Comparison of ENCODE assay signal across 1 cellular context in genomic region chr5:131170540-131171275, GRCh38.
TF ChIP-seq lines count a peak whose summit lies in the region.

TSS of gene LYRM7 (plus strand) at chr5:131170944. CDS start at chr5:131171021, 77 bp downstream.

TF ChIP-seq in HepG2, 621 proteins besides CTCF, POLR2A, EP300 and RAD21 (continued from another document and continues in another):
- TF ChIP-seq, protein P1, sequence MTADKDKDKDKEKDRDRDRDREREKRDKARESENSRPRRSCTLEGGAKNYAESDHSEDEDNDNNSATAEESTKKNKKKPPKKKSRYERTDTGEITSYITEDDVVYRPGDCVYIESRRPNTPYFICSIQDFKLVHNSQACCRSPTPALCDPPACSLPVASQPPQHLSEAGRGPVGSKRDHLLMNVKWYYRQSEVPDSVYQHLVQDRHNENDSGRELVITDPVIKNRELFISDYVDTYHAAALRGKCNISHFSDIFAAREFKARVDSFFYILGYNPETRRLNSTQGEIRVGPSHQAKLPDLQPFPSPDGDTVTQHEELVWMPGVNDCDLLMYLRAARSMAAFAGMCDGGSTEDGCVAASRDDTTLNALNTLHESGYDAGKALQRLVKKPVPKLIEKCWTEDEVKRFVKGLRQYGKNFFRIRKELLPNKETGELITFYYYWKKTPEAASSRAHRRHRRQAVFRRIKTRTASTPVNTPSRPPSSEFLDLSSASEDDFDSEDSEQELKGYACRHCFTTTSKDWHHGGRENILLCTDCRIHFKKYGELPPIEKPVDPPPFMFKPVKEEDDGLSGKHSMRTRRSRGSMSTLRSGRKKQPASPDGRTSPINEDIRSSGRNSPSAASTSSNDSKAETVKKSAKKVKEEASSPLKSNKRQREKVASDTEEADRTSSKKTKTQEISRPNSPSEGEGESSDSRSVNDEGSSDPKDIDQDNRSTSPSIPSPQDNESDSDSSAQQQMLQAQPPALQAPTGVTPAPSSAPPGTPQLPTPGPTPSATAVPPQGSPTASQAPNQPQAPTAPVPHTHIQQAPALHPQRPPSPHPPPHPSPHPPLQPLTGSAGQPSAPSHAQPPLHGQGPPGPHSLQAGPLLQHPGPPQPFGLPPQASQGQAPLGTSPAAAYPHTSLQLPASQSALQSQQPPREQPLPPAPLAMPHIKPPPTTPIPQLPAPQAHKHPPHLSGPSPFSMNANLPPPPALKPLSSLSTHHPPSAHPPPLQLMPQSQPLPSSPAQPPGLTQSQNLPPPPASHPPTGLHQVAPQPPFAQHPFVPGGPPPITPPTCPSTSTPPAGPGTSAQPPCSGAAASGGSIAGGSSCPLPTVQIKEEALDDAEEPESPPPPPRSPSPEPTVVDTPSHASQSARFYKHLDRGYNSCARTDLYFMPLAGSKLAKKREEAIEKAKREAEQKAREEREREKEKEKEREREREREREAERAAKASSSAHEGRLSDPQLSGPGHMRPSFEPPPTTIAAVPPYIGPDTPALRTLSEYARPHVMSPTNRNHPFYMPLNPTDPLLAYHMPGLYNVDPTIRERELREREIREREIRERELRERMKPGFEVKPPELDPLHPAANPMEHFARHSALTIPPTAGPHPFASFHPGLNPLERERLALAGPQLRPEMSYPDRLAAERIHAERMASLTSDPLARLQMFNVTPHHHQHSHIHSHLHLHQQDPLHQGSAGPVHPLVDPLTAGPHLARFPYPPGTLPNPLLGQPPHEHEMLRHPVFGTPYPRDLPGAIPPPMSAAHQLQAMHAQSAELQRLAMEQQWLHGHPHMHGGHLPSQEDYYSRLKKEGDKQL (CRISPR knock-in tag; IDR thresholded peaks at IDR 0.05; ENCODE audit: low read depth): no peak
- 0 out of 2 replicates have a peak, but pooled peaks have one; percentile 11 for TF ChIP-seq HDAC2 (CRISPR knock-in tag; IDR thresholded peaks at IDR 0.05)
- no peak for TF ChIP-seq ZNF234 (CRISPR knock-in tag; conservative IDR thresholded peaks at IDR 0.05)
- no peak for TF ChIP-seq PLRG1 (conservative IDR thresholded peaks at IDR 0.05)
- TF ChIP-seq ZNF207 (IDR thresholded peaks at IDR 0.05; ENCODE audit: borderline replicate concordance): no peak
- no peak for TF ChIP-seq TOPORS (CRISPR knock-in tag; IDR thresholded peaks at IDR 0.05)
- no peak for TF ChIP-seq ZNF33B (CRISPR knock-in tag; IDR thresholded peaks at IDR 0.05)
- TF ChIP-seq, protein P2, sequence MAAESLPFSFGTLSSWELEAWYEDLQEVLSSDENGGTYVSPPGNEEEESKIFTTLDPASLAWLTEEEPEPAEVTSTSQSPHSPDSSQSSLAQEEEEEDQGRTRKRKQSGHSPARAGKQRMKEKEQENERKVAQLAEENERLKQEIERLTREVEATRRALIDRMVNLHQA (CRISPR knock-in tag; IDR thresholded peaks at IDR 0.05): no peak
- 0 out of 2 replicates have a peak, but pooled peaks have one; percentile 44 for TF ChIP-seq FOXC1 (CRISPR knock-in tag; IDR thresholded peaks at IDR 0.05; ENCODE audit: borderline replicate concordance)
- no peak for TF ChIP-seq ZNF225 (CRISPR knock-in tag; IDR thresholded peaks at IDR 0.05)
- TF ChIP-seq ZNF7 (CRISPR knock-in tag; IDR thresholded peaks at IDR 0.05): no peak
- no peak for TF ChIP-seq NR2F6 (IDR thresholded peaks at IDR 0.05)
- no peak for TF ChIP-seq NR2F6 (CRISPR knock-in tag; IDR thresholded peaks at IDR 0.05)
- TF ChIP-seq ZNF333 (CRISPR knock-in tag; IDR thresholded peaks at IDR 0.05; ENCODE audit: borderline replicate concordance): no peak
- no peak; the same call in 1 of the 2 replicates for TF ChIP-seq RFX1 (IDR thresholded peaks at IDR 0.05)
- TF ChIP-seq HCFC1 (IDR thresholded peaks at IDR 0.05; ENCODE audit: low read depth, low read length): peak; percentile 86
- TF ChIP-seq, protein P3, sequence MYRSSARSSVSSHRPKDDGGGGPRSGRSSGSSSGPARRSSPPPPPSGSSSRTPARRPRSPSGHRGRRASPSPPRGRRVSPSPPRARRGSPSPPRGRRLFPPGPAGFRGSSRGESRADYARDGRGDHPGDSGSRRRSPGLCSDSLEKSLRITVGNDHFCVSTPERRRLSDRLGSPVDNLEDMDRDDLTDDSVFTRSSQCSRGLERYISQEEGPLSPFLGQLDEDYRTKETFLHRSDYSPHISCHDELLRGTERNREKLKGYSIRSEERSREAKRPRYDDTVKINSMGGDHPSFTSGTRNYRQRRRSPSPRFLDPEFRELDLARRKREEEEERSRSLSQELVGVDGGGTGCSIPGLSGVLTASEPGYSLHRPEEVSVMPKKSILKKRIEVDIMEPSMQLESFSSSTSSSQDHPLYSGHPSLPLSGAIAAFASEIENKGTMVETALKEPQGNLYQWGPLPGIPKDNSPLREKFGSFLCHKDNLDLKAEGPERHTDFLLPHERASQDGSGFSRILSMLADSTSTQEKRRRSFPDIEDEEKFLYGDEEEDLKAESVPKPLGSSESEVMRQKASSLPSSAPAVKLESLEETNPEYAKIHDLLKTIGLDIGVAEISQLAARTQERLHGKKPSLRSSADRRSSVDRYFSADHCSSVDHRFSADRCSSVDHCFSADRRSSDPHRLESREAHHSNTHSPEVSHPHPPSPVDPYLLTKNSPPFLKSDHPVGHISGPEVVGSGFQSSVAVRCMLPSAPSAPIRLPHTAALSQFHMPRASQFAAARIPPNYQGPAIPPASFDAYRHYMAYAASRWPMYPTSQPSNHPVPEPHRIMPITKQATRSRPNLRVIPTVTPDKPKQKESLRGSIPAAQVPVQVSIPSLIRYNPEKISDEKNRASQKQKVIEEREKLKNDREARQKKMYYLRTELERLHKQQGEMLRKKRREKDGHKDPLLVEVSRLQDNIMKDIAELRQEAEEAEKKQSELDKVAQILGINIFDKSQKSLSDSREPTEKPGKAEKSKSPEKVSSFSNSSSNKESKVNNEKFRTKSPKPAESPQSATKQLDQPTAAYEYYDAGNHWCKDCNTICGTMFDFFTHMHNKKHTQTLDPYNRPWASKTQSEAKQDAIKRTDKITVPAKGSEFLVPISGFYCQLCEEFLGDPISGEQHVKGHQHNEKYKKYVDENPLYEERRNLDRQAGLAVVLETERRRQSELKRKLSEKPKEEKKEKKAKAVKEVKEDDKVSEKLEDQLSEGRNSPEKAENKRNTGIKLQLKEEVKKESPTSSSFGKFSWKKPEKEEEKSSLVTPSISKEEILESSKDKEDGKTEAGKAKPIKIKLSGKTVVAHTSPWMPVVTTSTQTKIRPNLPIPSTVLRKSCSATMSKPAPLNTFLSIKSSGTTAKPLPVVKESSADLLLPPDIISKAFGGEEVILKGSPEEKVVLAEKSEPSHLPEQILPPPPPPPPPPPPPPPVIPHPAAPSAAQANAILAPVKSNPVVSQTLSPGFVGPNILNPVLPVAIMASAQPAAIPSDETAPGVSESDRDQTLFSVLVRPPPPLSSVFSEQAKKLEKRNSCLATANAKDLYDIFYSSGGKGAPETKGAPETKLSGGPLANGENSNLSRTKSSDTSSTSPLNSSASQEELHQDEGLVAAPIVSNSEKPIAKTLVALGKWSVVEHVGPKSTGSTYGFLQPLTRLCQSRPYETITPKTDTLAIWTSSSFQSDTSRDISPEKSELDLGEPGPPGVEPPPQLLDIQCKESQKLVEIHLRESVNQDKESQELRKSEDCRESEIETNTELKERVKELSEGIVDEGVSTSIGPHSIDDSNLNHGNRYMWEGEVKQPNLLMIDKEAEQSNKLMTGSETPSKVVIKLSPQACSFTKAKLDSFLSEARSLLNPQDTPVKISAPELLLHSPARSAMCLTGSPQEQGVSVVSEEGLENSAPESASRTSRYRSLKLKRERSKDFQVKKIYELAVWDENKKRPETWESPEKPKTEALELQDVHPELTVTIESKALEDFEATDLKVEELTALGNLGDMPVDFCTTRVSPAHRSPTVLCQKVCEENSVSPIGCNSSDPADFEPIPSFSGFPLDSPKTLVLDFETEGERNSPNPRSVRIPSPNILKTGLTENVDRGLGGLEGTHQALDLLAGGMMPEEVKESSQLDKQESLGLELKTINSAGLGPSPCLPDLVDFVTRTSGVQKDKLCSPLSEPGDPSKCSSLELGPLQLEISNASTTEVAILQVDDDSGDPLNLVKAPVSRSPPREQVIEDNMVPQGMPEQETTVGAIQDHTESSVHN (CRISPR knock-in tag; IDR thresholded peaks at IDR 0.05): no peak
- TF ChIP-seq ZBTB3 (CRISPR knock-in tag; IDR thresholded peaks at IDR 0.05; ENCODE audit: borderline replicate concordance, low read depth): no peak
- TF ChIP-seq GATAD2A (CRISPR knock-in tag; IDR thresholded peaks at IDR 0.05): peak; percentile 45
- peak; percentile 45; the same call in 1 of the 2 replicates for TF ChIP-seq ZNF350 (CRISPR knock-in tag; IDR thresholded peaks at IDR 0.05; ENCODE audit: borderline replicate concordance, low read depth)
- no peak for TF ChIP-seq CAMTA2 (CRISPR knock-in tag; IDR thresholded peaks at IDR 0.05; ENCODE audit: borderline replicate concordance)
- no peak for TF ChIP-seq TCF12 (IDR thresholded peaks at IDR 0.05)
- no peak for TF ChIP-seq TCF12 (CRISPR knock-in tag; IDR thresholded peaks at IDR 0.05)
- no peak for TF ChIP-seq ZNF501 (CRISPR knock-in tag; IDR thresholded peaks at IDR 0.05)
- TF ChIP-seq KLF15 (CRISPR knock-in tag; IDR thresholded peaks at IDR 0.05; ENCODE audit: borderline replicate concordance): peak; percentile 72; the same call in 1 of the 2 replicates
- no peak for TF ChIP-seq HNRNPUL1 (IDR thresholded peaks at IDR 0.05; ENCODE audit: low read depth, low read length)
- TF ChIP-seq BORCS8-MEF2B (CRISPR knock-in tag; IDR thresholded peaks at IDR 0.05): 0 out of 2 replicates have a peak, but pooled peaks have one; percentile 46
- TF ChIP-seq TGIF2 (CRISPR knock-in tag; IDR thresholded peaks at IDR 0.05): peak; percentile 72
- no peak for TF ChIP-seq ONECUT2 (CRISPR knock-in tag; IDR thresholded peaks at IDR 0.05)
- TF ChIP-seq ZNF451 (CRISPR knock-in tag; IDR thresholded peaks at IDR 0.05): no peak
- no peak for TF ChIP-seq PHB2 (IDR thresholded peaks at IDR 0.05; ENCODE audit: partially characterized antibody)
- peak; percentile 62 for TF ChIP-seq MED1 (CRISPR knock-in tag; IDR thresholded peaks at IDR 0.05)
- TF ChIP-seq, protein P4, sequence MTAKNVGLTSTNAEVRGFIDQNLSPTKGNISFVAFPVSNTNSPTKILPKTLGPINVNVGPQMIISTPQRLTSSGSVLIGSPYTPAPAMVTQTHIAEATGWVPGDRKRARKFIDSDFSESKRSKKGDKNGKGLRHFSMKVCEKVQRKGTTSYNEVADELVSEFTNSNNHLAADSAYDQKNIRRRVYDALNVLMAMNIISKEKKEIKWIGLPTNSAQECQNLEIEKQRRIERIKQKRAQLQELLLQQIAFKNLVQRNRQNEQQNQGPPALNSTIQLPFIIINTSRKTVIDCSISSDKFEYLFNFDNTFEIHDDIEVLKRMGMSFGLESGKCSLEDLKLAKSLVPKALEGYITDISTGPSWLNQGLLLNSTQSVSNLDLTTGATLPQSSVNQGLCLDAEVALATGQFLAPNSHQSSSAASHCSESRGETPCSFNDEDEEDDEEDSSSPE (CRISPR knock-in tag; IDR thresholded peaks at IDR 0.05): peak; percentile 64
- no peak for TF ChIP-seq SP1 (IDR thresholded peaks at IDR 0.05)
- peak; percentile 72 for TF ChIP-seq SP1 (CRISPR knock-in tag; IDR thresholded peaks at IDR 0.05)
- TF ChIP-seq CEBPG (CRISPR knock-in tag; IDR thresholded peaks at IDR 0.05): peak; percentile 43; the same call in 1 of the 2 replicates
- no peak for TF ChIP-seq ZSCAN12 (CRISPR knock-in tag; IDR thresholded peaks at IDR 0.05)
- no peak for TF ChIP-seq ZNF782 (CRISPR knock-in tag; IDR thresholded peaks at IDR 0.05; ENCODE audit: borderline replicate concordance)
- TF ChIP-seq TBP (CRISPR knock-in tag; IDR thresholded peaks at IDR 0.05): no peak
- no peak for TF ChIP-seq RFXANK (CRISPR knock-in tag; IDR thresholded peaks at IDR 0.05)
- no peak for TF ChIP-seq TEAD2 (CRISPR knock-in tag; IDR thresholded peaks at IDR 0.05)
- peak; percentile 37 for TF ChIP-seq CBX1 (IDR thresholded peaks at IDR 0.05; ENCODE audit: low read depth)
- TF ChIP-seq TSC22D2 (CRISPR knock-in tag; IDR thresholded peaks at IDR 0.05; ENCODE audit: borderline replicate concordance): 0 out of 2 replicates have a peak, but pooled peaks have one; percentile 20
- TF ChIP-seq ASH2L (IDR thresholded peaks at IDR 0.05; ENCODE audit: insufficient read length, low read depth, low read length): peak; percentile 32
- TF ChIP-seq MATR3 (CRISPR knock-in tag; IDR thresholded peaks at IDR 0.05): no peak
- TF ChIP-seq ZNF605 (CRISPR knock-in tag; IDR thresholded peaks at IDR 0.05): 0 out of 2 replicates have a peak, but pooled peaks have one; percentile 54
- TF ChIP-seq, protein P5, sequence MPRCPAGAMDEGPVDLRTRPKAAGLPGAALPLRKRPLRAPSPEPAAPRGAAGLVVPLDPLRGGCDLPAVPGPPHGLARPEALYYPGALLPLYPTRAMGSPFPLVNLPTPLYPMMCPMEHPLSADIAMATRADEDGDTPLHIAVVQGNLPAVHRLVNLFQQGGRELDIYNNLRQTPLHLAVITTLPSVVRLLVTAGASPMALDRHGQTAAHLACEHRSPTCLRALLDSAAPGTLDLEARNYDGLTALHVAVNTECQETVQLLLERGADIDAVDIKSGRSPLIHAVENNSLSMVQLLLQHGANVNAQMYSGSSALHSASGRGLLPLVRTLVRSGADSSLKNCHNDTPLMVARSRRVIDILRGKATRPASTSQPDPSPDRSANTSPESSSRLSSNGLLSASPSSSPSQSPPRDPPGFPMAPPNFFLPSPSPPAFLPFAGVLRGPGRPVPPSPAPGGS (CRISPR knock-in tag; IDR thresholded peaks at IDR 0.05): no peak
- TF ChIP-seq RBAK (CRISPR knock-in tag; IDR thresholded peaks at IDR 0.05): no peak
- peak; percentile 35; the same call in 1 of the 2 replicates for TF ChIP-seq ELF3 (CRISPR knock-in tag; IDR thresholded peaks at IDR 0.05)
- TF ChIP-seq HNRNPLL (IDR thresholded peaks at IDR 0.05; ENCODE audit: low read depth, low read length, poor library complexity, severe bottlenecking): peak; percentile 22
- TF ChIP-seq PHF21A (CRISPR knock-in tag; IDR thresholded peaks at IDR 0.05): peak; percentile 70
